Comparison of ENCODE assay signal across 8 cellular contexts in genomic region chr21:43646550-43647260, GRCh38. TPM values are rescaled to one million over a fixed set of nuclear protein-coding genes. Genes with fewer than 3 reads are reported as not detected.
DNase-seq lines count a peak whose midpoint lies in the region; ATAC-seq and TF ChIP-seq lines count a peak whose summit lies in the region.

No MANE protein-coding gene starts in this region.

- no peaks in the 10 kb centered on the region for H3K27me3 ChIP-seq in KMS-11 (ENCODE audit: insufficient read depth, low read depth)

- no peak overlapping the region for H2AFZ ChIP-seq in KMS-11 (ENCODE audit: low read depth)

- no peaks in the 10 kb centered on the region for H3K79me2 ChIP-seq in KMS-11 (ENCODE audit: insufficient read depth, low read depth)

- H3K9me3 Mint-ChIP-seq in naive B cell, result no peaks in the 10 kb centered on the region

- H3K4me3 Mint-ChIP-seq in naive B cell, result peak overlapping the region in 7 of 8 donors; percentile 2 to 76 (median 44)

- no peaks in the 10 kb centered on the region for H3K36me3 Mint-ChIP-seq in naive B cell

- H3K4me1 ChIP-seq in KMS-11 (ENCODE audit: low read depth, poor library complexity, severe bottlenecking), result peaks cover 23% of the 10 kb centered on the region

- peak overlapping the region; percentile 51 to 92 (median 86) for H3K27ac Mint-ChIP-seq in naive B cell

- H3K27ac ChIP-seq in KMS-11, result no peak overlapping the region; the same call in 1 of the 2 replicates

- peak overlapping the region; percentile 45; the same call in 1 of the 2 replicates for H3K4me2 ChIP-seq in KMS-11

- H3K36me3 ChIP-seq in KMS-11 (ENCODE audit: insufficient read depth), result no peaks in the 10 kb centered on the region

- H3K4me1 Mint-ChIP-seq in naive B cell, result peaks cover 12 to 19% (median 15%) of the 10 kb centered on the region in 3 donors

- ATAC-seq in GM19467 (IDR thresholded peaks at IDR 0.05; ENCODE audit: unreplicated experiment) (peak; percentile 76), naive B cell (ENCODE audit: low read depth in 2 of 2) (peak; percentile 77 to 85)

- H3K27me3 Mint-ChIP-seq in naive B cell, result peaks cover 0 to 7% (median 0%) of the 10 kb centered on the region in 3 donors

- TF ChIP-seq POLR2A in erythroblast (IDR thresholded peaks at IDR 0.05; ENCODE audit: low read length), result no peak

- peak; percentile 100 for TF ChIP-seq CTCF in KMS-11 (conservative IDR thresholded peaks at IDR 0.05; ENCODE audit: low read depth, low read length)

- no peaks in the 10 kb centered on the region for H4K20me1 ChIP-seq in KMS-11 (ENCODE audit: insufficient read depth)

- no peak overlapping the region for H3K9ac ChIP-seq in KMS-11

- DNase-seq in Ammon's horn (ENCODE audit: low spot score), result peak; percentile 95
- peak; percentile 97 for DNase-seq in OCI-M1 (lab: John Stamatoyannopoulos, UW)
- DNase-seq in activated T-cell treated with anti-CD3 and anti-CD28 coated beads for 1 hour (ENCODE audit: low read depth), result peak; percentile 81
- DNase-seq in erythroblast (lab: John Stamatoyannopoulos, UW), result peak; percentile 86 to 93
- DNase-seq in naive B cell, result peak; percentile 79
- DNase-seq in stimulated activated CD8-positive, alpha-beta memory T cell treated with anti-CD3 and anti-CD28 coated beads, Interleukin-7, amount 100 ng/mL, for 48 hours (ENCODE audit: extremely low read depth in 1 of 2, low read depth in 1 of 2), result peak; percentile 53 to 77

- H3K4me3 ChIP-seq in KMS-11 (IDR thresholded peaks at IDR 0.05; ENCODE audit: insufficient read depth, low read depth, low read length), result no peak overlapping the region

RNA-seq across cellular contexts. Expression of gene HSF2BP, which starts 12.6 kb away (rescaled TPM):
- polyA plus RNA-seq in naive B cell (ENCODE audit: low read depth in 6 of 6), result 1 to 10 TPM in 1 of 6 donors, under 1 TPM in 3, not detected in 2; 0.13 to 1.2 (median 0.49) TPM

RNA-seq across cellular contexts. Expression of gene RRP1B, which starts 12.7 kb away (rescaled TPM):
- 10 to 100 TPM in 5 of 6 donors, 1 to 10 TPM in 1; 9.2 to 30.3 (median 21.1) TPM for polyA plus RNA-seq in naive B cell (ENCODE audit: low read depth in 6 of 6)
